Comparison of ENCODE assay signal across 23 cellular contexts in genomic region chr1:111511362-111511761, GRCh38. TPM values are rescaled to one million over a fixed set of nuclear protein-coding genes. Genes with fewer than 3 reads are reported as not detected.
DNase-seq lines count a peak whose midpoint lies in the region; ATAC-seq and TF ChIP-seq lines count a peak whose summit lies in the region.
"Had no signal": no experiment of that assay in that cellular context is flagged by ENCODE, and none has a peak within 500 bp of the region (broad histone marks: within the 10 kb centered on the region; RNA-seq: fewer than 3 reads in every experiment).

No MANE protein-coding gene starts in this region.

- 76 to 91% methylated on average over 3 of the region's 3 CpGs for WGBS in tibial nerve, 2 donors

- no peak for TF ChIP-seq CTCF in Loucy (conservative IDR thresholded peaks at IDR 0.05; ENCODE audit: low read length)
- no peak for TF ChIP-seq CTCF in tibial nerve (IDR thresholded peaks at IDR 0.05)

- peak overlapping the region in 6 of 11 experiments; percentile 10 to 99 (median 56); a peak in 11 of 22 replicates for H3K4me2 ChIP-seq in BLaER1 treated with 17β-estradiol and CSF1 and Interleukin-3, amounts not matched to agents 10 nM and 100 nM
- peak overlapping the region; percentile 25 for H3K4me2 ChIP-seq in Loucy (ENCODE audit: low read depth, low read length, poor library complexity, severe bottlenecking)

- no peaks in the 10 kb centered on the region for H3K9me3 ChIP-seq in BLaER1 treated with 17β-estradiol and CSF1 and Interleukin-3, amounts not matched to agents 10 nM and 100 nM (replicated peaks in 1 of 11)
- H3K9me3 ChIP-seq in Loucy (ENCODE audit: insufficient read depth, low read depth, low read length) (no peaks in the 10 kb centered on the region), tibial nerve (no peaks in the 10 kb centered on the region)

- TF ChIP-seq EP300 in tibial nerve (IDR thresholded peaks at IDR 0.05): no peak

- peak; percentile 52 for DNase-seq in central memory CD4-positive, alpha-beta T cell
- no peak for DNase-seq in NCI-H1092 (lab: John Stamatoyannopoulos, UW)
- no peak for DNase-seq in tibial nerve (ENCODE audit: low spot score in 2 of 2)
- DNase-seq: CD4-positive, alpha-beta T cell; COR-L47; GF-D8; KBM-7; NCI-H1048; NCI-H1417 treated with DMSO at 0.1 percent for 48 hours; NCI-H1694 treated with DMSO at 0.1 percent for 48 hours; NCI-H2081; NCI-H226; NCI-H510A; NCI-H69; SHP77 treated with DMSO at 0.1 percent for 48 hours had no signal

- no peak overlapping the region for H3K27ac ChIP-seq in BLaER1 treated with 17β-estradiol and CSF1 and Interleukin-3, amounts not matched to agents 10 nM and 100 nM
- H3K27ac ChIP-seq in rectal smooth muscle tissue (ENCODE audit: low read depth, low read length) (peak overlapping the region; percentile 21), tibial nerve (peak overlapping the region in 2 of 4 donors; percentile 85 to 90)
- H3K27ac ChIP-seq: RWPE1 had no signal

- no peak overlapping the region for H3K4me3 ChIP-seq in BLaER1 treated with 17β-estradiol and CSF1 and Interleukin-3, amounts not matched to agents 10 nM and 100 nM
- H3K4me3 ChIP-seq in Loucy (ENCODE audit: low read length, poor library complexity, severe bottlenecking) (no peak overlapping the region), rectal smooth muscle tissue (ENCODE audit: low read length) (no peak overlapping the region), tibial nerve (no peak overlapping the region)

- H4K20me1 ChIP-seq in BLaER1 treated with 17β-estradiol and CSF1 and Interleukin-3, amounts not matched to agents 10 nM and 100 nM: no peaks in the 10 kb centered on the region
- H4K20me1 ChIP-seq in Loucy (ENCODE audit: insufficient read depth, low read length, poor library complexity, severe bottlenecking): no peaks in the 10 kb centered on the region

- no peak for TF ChIP-seq POLR2A in tibial nerve (IDR thresholded peaks at IDR 0.05)

- H3K9ac ChIP-seq in BLaER1 treated with 17β-estradiol and CSF1 and Interleukin-3, amounts not matched to agents 10 nM and 100 nM: no peak overlapping the region
- H3K9ac ChIP-seq in Loucy (ENCODE audit: low read depth, low read length, poor library complexity, severe bottlenecking) (peak overlapping the region; percentile 5), rectal smooth muscle tissue (ENCODE audit: low read length) (no peak overlapping the region)

- peaks cover 55 to 92% (median 75%) of the 10 kb centered on the region in 10 experiments for H3K4me1 ChIP-seq in BLaER1 treated with 17β-estradiol and CSF1 and Interleukin-3, amounts not matched to agents 10 nM and 100 nM
- H3K4me1 ChIP-seq in Loucy (ENCODE audit: insufficient read depth, low read length, poor library complexity, severe bottlenecking) (peaks cover 61% of the 10 kb centered on the region), rectal smooth muscle tissue (ENCODE audit: control insufficient read depth, insufficient read depth, low read length) (peaks cover 44% of the 10 kb centered on the region), tibial nerve (peaks cover 0 to 97% (median 64%) of the 10 kb centered on the region in 4 donors)

- no peaks in the 10 kb centered on the region for H3K9me2 ChIP-seq in Loucy (replicated peaks; ENCODE audit: low read depth, low read length)

- no peak for ATAC-seq in GM19397 (IDR thresholded peaks at IDR 0.05; ENCODE audit: unreplicated experiment)
- ATAC-seq: Panc1 had no signal

- H3K27me3 ChIP-seq in BLaER1 treated with 17β-estradiol and CSF1 and Interleukin-3, amounts not matched to agents 10 nM and 100 nM: no peaks in the 10 kb centered on the region
- H3K27me3 ChIP-seq in Loucy (ENCODE audit: insufficient read depth, low read length, poor library complexity, severe bottlenecking) (no peaks in the 10 kb centered on the region), rectal smooth muscle tissue (ENCODE audit: control insufficient read depth, insufficient read depth, low read length) (no peaks in the 10 kb centered on the region), tibial nerve (no peaks in the 10 kb centered on the region)

- no peaks in the 10 kb centered on the region for H3K36me3 ChIP-seq in BLaER1 treated with 17β-estradiol and CSF1 and Interleukin-3, amounts not matched to agents 10 nM and 100 nM
- H3K36me3 ChIP-seq in Loucy (ENCODE audit: insufficient read depth, low read length) (no peaks in the 10 kb centered on the region), rectal smooth muscle tissue (ENCODE audit: control insufficient read depth, insufficient read depth, low read length) (no peaks in the 10 kb centered on the region), tibial nerve (no peaks in the 10 kb centered on the region)

- H3F3A ChIP-seq in Loucy (ENCODE audit: low read depth): peaks cover 12% of the 10 kb centered on the region

- H3K79me2 ChIP-seq in Loucy (ENCODE audit: insufficient read depth, low read length): peaks cover 18% of the 10 kb centered on the region; the same call in 1 of the 2 replicates

- no peak overlapping the region for H2AFZ ChIP-seq in Loucy (ENCODE audit: low read length)

RNA-seq across cellular contexts. Expression of gene ADORA3, which starts 7.9 kb away (rescaled TPM):
- 10 to 100 TPM in 2 of 4 donors, 1 to 10 TPM in 2; 5.3 to 17.5 (median 9.9) TPM for total RNA-seq in tibial nerve
- total RNA-seq: A172; CD4-positive, alpha-beta T cell; HT1080 had no signal

RNA-seq across cellular contexts. Expression of gene TMIGD3, which starts 7.9 kb away (rescaled TPM):
- 1 to 10 TPM in 2 of 4 donors, under 1 TPM in 2; 0.59 to 9.6 (median 2.3) TPM for total RNA-seq in tibial nerve
- total RNA-seq: A172; CD4-positive, alpha-beta T cell; HT1080 had no signal

RNA-seq across cellular contexts. Expression of gene C1orf162, which starts 37.6 kb away (rescaled TPM):
- total RNA-seq in tibial nerve: 10 to 100 TPM; 19.4 to 59.1 (median 31.8) TPM
- total RNA-seq: A172 had no signal
